1 cellular context compared by ENCODE assay signal in the genomic region with DNA sequence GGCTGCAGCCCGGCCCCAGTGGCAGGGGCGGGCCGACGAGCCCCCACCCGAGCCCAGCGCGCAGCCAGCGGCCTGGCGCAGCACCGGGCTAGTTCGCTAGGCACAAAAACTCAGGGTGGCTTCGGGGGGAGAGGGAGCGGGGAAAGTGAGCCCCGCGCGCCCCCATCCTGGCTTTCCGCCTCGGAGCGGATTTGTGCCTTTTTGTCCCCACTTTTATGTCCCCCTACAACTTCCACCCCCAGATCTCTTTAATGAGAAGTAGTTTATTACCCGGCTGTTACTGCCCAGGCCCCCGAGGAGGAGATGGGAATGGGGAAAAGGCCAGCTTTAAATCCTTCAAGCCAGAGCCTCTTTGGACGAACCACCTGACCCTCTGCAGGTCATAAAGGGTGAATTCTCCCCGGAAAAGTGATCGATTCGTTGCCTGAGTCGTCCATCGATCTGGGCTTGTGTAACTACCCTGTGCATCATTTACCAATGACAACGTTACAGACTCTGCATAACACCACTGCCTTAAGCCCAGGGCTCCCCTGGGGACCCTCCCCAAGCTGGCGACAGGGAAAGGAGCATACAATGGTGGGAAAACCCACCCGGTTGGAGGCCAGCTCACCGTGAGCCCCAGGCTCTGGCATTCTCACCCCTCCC.
A peak's percentile ranks its signal among the peaks of the same experiment; 100 is the strongest.
TF ChIP-seq lines count a peak whose summit lies in the region.

No MANE protein-coding gene starts in this region.

TF ChIP-seq in HepG2, 621 proteins besides CTCF, POLR2A, EP300 and RAD21 (continued from another document and continues in another):
- TF ChIP-seq TRAFD1 (CRISPR knock-in tag; IDR thresholded peaks at IDR 0.05; ENCODE audit: borderline replicate concordance): no peak
- peak; percentile 83; the same call in 1 of the 2 replicates for TF ChIP-seq ZNF746 (CRISPR knock-in tag; IDR thresholded peaks at IDR 0.05)
- TF ChIP-seq ATF7 (IDR thresholded peaks at IDR 0.05): no peak
- TF ChIP-seq ATF7 (CRISPR knock-in tag; IDR thresholded peaks at IDR 0.05): 0 out of 2 replicates have a peak, but pooled peaks have one; percentile 18
- TF ChIP-seq ZSCAN20 (CRISPR knock-in tag; IDR thresholded peaks at IDR 0.05; ENCODE audit: borderline replicate concordance): no peak
- TF ChIP-seq, protein P1, sequence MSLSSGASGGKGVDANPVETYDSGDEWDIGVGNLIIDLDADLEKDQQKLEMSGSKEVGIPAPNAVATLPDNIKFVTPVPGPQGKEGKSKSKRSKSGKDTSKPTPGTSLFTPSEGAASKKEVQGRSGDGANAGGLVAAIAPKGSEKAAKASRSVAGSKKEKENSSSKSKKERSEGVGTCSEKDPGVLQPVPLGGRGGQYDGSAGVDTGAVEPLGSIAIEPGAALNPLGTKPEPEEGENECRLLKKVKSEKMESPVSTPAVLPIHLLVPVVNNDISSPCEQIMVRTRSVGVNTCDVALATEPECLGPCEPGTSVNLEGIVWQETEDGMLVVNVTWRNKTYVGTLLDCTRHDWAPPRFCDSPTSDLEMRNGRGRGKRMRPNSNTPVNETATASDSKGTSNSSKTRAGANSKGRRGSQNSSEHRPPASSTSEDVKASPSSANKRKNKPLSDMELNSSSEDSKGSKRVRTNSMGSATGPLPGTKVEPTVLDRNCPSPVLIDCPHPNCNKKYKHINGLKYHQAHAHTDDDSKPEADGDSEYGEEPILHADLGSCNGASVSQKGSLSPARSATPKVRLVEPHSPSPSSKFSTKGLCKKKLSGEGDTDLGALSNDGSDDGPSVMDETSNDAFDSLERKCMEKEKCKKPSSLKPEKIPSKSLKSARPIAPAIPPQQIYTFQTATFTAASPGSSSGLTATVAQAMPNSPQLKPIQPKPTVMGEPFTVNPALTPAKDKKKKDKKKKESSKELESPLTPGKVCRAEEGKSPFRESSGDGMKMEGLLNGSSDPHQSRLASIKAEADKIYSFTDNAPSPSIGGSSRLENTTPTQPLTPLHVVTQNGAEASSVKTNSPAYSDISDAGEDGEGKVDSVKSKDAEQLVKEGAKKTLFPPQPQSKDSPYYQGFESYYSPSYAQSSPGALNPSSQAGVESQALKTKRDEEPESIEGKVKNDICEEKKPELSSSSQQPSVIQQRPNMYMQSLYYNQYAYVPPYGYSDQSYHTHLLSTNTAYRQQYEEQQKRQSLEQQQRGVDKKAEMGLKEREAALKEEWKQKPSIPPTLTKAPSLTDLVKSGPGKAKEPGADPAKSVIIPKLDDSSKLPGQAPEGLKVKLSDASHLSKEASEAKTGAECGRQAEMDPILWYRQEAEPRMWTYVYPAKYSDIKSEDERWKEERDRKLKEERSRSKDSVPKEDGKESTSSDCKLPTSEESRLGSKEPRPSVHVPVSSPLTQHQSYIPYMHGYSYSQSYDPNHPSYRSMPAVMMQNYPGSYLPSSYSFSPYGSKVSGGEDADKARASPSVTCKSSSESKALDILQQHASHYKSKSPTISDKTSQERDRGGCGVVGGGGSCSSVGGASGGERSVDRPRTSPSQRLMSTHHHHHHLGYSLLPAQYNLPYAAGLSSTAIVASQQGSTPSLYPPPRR (CRISPR knock-in tag; IDR thresholded peaks at IDR 0.05; ENCODE audit: borderline replicate concordance): peak; percentile 69; the same call in 1 of the 2 replicates
- peak; percentile 85; the same call in 1 of the 2 replicates for TF ChIP-seq MIXL1 (CRISPR knock-in tag; IDR thresholded peaks at IDR 0.05)
- TF ChIP-seq HOXA5 (CRISPR knock-in tag; IDR thresholded peaks at IDR 0.05): no peak
- no peak for TF ChIP-seq TMF1 (CRISPR knock-in tag; IDR thresholded peaks at IDR 0.05; ENCODE audit: low read depth)
- TF ChIP-seq KDM4B (CRISPR knock-in tag; IDR thresholded peaks at IDR 0.05): no peak
- no peak for TF ChIP-seq SOX6 (IDR thresholded peaks at IDR 0.05)
- TF ChIP-seq SOX6 (CRISPR knock-in tag; IDR thresholded peaks at IDR 0.05): peak; percentile 82
- TF ChIP-seq RCOR2 (CRISPR knock-in tag; IDR thresholded peaks at IDR 0.05): 0 out of 2 replicates have a peak, but pooled peaks have one; percentile 49
- TF ChIP-seq ELF4 (CRISPR knock-in tag; IDR thresholded peaks at IDR 0.05; ENCODE audit: borderline replicate concordance): no peak
- TF ChIP-seq HNF4G (IDR thresholded peaks at IDR 0.05; ENCODE audit: borderline replicate concordance, low read depth, low read length): peak; percentile 55; the same call in 1 of the 2 replicates
- 0 out of 2 replicates have a peak, but pooled peaks have one; percentile 81 for TF ChIP-seq HNF4G (CRISPR knock-in tag; IDR thresholded peaks at IDR 0.05; ENCODE audit: borderline replicate concordance, low read depth)
- TF ChIP-seq ZNF780A (CRISPR knock-in tag; IDR thresholded peaks at IDR 0.05): no peak
- peak; percentile 88 for TF ChIP-seq HDAC1 (CRISPR knock-in tag; IDR thresholded peaks at IDR 0.05)
- TF ChIP-seq, protein P2, sequence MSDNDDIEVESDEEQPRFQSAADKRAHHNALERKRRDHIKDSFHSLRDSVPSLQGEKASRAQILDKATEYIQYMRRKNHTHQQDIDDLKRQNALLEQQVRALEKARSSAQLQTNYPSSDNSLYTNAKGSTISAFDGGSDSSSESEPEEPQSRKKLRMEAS (IDR thresholded peaks at IDR 0.05): peak; percentile 82
- TF ChIP-seq DMAP1 (CRISPR knock-in tag; IDR thresholded peaks at IDR 0.05): no peak
- TF ChIP-seq HIVEP1 (CRISPR knock-in tag; IDR thresholded peaks at IDR 0.05): no peak
- TF ChIP-seq REPIN1 (CRISPR knock-in tag; IDR thresholded peaks at IDR 0.05; ENCODE audit: borderline replicate concordance, low read depth): no peak
- TF ChIP-seq GATA4 (IDR thresholded peaks at IDR 0.05; ENCODE audit: borderline replicate concordance, low read depth): no peak
- TF ChIP-seq SNAPC4 (CRISPR knock-in tag; IDR thresholded peaks at IDR 0.05): no peak
- peak; percentile 54; the same call in 1 of the 2 replicates for TF ChIP-seq ATF2 (CRISPR knock-in tag; IDR thresholded peaks at IDR 0.05)
- no peak for TF ChIP-seq CREB3 (CRISPR knock-in tag; IDR thresholded peaks at IDR 0.05)
- TF ChIP-seq RBM39 (IDR thresholded peaks at IDR 0.05; ENCODE audit: low read depth, low read length, poor library complexity, severe bottlenecking): no peak
- TF ChIP-seq MTERF4 (CRISPR knock-in tag; IDR thresholded peaks at IDR 0.05): no peak
- TF ChIP-seq JUNB (CRISPR knock-in tag; IDR thresholded peaks at IDR 0.05; ENCODE audit: borderline replicate concordance): no peak
- TF ChIP-seq TCF7L2 (IDR thresholded peaks at IDR 0.05; ENCODE audit: low read depth, low read length): no peak
- TF ChIP-seq EED (CRISPR knock-in tag; IDR thresholded peaks at IDR 0.05): no peak
- no peak; the same call in 1 of the 2 replicates for TF ChIP-seq ZNF431 (CRISPR knock-in tag; IDR thresholded peaks at IDR 0.05; ENCODE audit: borderline replicate concordance, low read depth)
- no peak for TF ChIP-seq ZBTB8A (CRISPR knock-in tag; IDR thresholded peaks at IDR 0.05; ENCODE audit: borderline replicate concordance, low read depth)
- no peak for TF ChIP-seq MTF2 (CRISPR knock-in tag; IDR thresholded peaks at IDR 0.05; ENCODE audit: borderline replicate concordance)
- TF ChIP-seq ZNF317 (CRISPR knock-in tag; IDR thresholded peaks at IDR 0.05): no peak
- TF ChIP-seq IRF2 (CRISPR knock-in tag; IDR thresholded peaks at IDR 0.05): peak; percentile 55; the same call in 1 of the 2 replicates
- no peak for TF ChIP-seq YY1 (IDR thresholded peaks at IDR 0.05; ENCODE audit: insufficient read depth, insufficient replicate concordance, low read depth, low read length)
- TF ChIP-seq ZNF616 (CRISPR knock-in tag; IDR thresholded peaks at IDR 0.05; ENCODE audit: low read depth): no peak
- TF ChIP-seq ZNF570 (CRISPR knock-in tag; IDR thresholded peaks at IDR 0.05; ENCODE audit: borderline replicate concordance): no peak
- no peak for TF ChIP-seq ZSCAN12 (CRISPR knock-in tag; IDR thresholded peaks at IDR 0.05)
- TF ChIP-seq ZNF230 (CRISPR knock-in tag; IDR thresholded peaks at IDR 0.05): peak; percentile 16; the same call in 1 of the 2 replicates
- no peak for TF ChIP-seq CREBL2 (CRISPR knock-in tag; IDR thresholded peaks at IDR 0.05; ENCODE audit: borderline replicate concordance)
- peak; percentile 74 to 78 for TF ChIP-seq NR2F1 (CRISPR knock-in tag; IDR thresholded peaks at IDR 0.05)
